1 cellular context compared by ENCODE assay signal in genomic region chr12:108312885-108313203, GRCh38.
TF ChIP-seq lines count a peak whose summit lies in the region.

No MANE protein-coding gene starts in this region.

TF ChIP-seq in SK-N-SH, 30 proteins besides CTCF, POLR2A, EP300 and RAD21 (continued from another document):
- TF ChIP-seq REST (IDR thresholded peaks at IDR 0.05; ENCODE audit: low read depth, low read length) (no peak), JUND (IDR thresholded peaks at IDR 0.05) (no peak), CHD2 (IDR thresholded peaks at IDR 0.05; ENCODE audit: low read length, partially characterized antibody) (peak; percentile 76), NRF1 (IDR thresholded peaks at IDR 0.05; ENCODE audit: low read depth, low read length) (no peak), NFIC (IDR thresholded peaks at IDR 0.05; ENCODE audit: borderline replicate concordance) (0 out of 2 replicates have a peak, but pooled peaks have one; percentile 32), RCOR1 (IDR thresholded peaks at IDR 0.05; ENCODE audit: low read length) (peak; percentile 96), SMC3 (IDR thresholded peaks at IDR 0.05; ENCODE audit: low read depth, low read length) (peak; percentile 5; the same call in 1 of the 2 replicates), FOSL2 (IDR thresholded peaks at IDR 0.05; ENCODE audit: borderline replicate concordance, low read depth) (no peak), POLR2AphosphoS5 (IDR thresholded peaks at IDR 0.05; ENCODE audit: low read depth, low read length) (0 out of 2 replicates have a peak, but pooled peaks have one; percentile 22), GATA2 (CRISPR knock-in tag; IDR thresholded peaks at IDR 0.05) (peak; percentile 74), MAX (IDR thresholded peaks at IDR 0.05; ENCODE audit: low read depth) (no peak), ELF1 (IDR thresholded peaks at IDR 0.05) (no peak), RFX5 (IDR thresholded peaks at IDR 0.05; ENCODE audit: low read length) (0 out of 2 replicates have a peak, but pooled peaks have one; percentile 11), FOXM1 (IDR thresholded peaks at IDR 0.05; ENCODE audit: low read depth) (no peak), GABPA (IDR thresholded peaks at IDR 0.05; ENCODE audit: low read depth) (no peak), MEF2A (IDR thresholded peaks at IDR 0.05; ENCODE audit: borderline replicate concordance, low read depth) (no peak), TCF12 (IDR thresholded peaks at IDR 0.05) (peak; percentile 65), FOXJ3 (CRISPR knock-in tag; IDR thresholded peaks at IDR 0.05) (peak; percentile 92), EZH2phosphoT487 (IDR thresholded peaks at IDR 0.05; ENCODE audit: borderline replicate concordance, low read depth) (no peak), USF1 (IDR thresholded peaks at IDR 0.05; ENCODE audit: borderline replicate concordance, low read depth) (no peak)
- TF ChIP-seq, protein P1, sequence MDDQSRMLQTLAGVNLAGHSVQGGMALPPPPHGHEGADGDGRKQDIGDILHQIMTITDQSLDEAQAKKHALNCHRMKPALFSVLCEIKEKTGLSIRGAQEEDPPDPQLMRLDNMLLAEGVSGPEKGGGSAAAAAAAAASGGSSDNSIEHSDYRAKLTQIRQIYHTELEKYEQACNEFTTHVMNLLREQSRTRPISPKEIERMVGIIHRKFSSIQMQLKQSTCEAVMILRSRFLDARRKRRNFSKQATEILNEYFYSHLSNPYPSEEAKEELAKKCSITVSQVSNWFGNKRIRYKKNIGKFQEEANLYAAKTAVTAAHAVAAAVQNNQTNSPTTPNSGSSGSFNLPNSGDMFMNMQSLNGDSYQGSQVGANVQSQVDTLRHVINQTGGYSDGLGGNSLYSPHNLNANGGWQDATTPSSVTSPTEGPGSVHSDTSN (IDR thresholded peaks at IDR 0.05), result 0 out of 2 replicates have a peak, but pooled peaks have one; percentile 9
- TF ChIP-seq, protein P2, sequence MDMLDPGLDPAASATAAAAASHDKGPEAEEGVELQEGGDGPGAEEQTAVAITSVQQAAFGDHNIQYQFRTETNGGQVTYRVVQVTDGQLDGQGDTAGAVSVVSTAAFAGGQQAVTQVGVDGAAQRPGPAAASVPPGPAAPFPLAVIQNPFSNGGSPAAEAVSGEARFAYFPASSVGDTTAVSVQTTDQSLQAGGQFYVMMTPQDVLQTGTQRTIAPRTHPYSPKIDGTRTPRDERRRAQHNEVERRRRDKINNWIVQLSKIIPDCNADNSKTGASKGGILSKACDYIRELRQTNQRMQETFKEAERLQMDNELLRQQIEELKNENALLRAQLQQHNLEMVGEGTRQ (IDR thresholded peaks at IDR 0.05; ENCODE audit: borderline replicate concordance, low read depth, low read length), result no peak
- TF ChIP-seq, protein P3, sequence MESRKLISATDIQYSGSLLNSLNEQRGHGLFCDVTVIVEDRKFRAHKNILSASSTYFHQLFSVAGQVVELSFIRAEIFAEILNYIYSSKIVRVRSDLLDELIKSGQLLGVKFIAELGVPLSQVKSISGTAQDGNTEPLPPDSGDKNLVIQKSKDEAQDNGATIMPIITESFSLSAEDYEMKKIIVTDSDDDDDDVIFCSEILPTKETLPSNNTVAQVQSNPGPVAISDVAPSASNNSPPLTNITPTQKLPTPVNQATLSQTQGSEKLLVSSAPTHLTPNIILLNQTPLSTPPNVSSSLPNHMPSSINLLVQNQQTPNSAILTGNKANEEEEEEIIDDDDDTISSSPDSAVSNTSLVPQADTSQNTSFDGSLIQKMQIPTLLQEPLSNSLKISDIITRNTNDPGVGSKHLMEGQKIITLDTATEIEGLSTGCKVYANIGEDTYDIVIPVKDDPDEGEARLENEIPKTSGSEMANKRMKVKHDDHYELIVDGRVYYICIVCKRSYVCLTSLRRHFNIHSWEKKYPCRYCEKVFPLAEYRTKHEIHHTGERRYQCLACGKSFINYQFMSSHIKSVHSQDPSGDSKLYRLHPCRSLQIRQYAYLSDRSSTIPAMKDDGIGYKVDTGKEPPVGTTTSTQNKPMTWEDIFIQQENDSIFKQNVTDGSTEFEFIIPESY (IDR thresholded peaks at IDR 0.05; ENCODE audit: borderline replicate concordance, low read depth), result no peak
